In the genomic region with DNA sequence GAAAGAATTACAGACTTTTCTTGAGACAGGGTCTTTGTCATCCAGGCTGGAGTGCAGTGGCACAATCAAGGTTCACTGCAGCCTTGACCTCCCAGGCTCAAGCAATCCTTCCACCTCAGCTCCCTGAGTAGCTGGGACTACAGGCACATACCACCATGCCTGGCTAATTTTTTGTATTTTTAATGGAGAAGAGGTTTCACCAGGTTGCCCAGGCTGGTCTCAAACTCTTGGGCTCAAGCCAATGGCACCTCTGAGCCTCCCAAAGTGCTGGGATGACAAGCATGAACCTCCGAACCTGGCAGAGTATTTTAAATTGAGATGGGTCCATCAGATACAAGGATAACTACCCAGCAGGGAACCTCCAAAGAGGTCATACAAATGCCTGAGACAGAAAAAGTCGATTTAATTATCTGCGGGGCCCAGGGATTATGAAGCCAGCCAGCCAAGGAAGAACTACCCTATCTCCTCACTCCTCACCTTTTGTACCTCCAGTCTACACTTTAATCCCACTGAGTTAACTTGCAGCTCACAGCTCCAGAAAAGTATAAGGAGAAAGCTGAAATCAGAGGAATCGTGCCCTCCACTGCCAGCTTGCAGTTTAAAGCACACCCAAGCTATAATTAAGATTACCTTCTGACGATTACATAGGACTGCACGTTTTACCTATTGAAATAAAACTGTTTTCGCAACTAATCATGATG, we compare ENCODE assay signal across 16 cellular contexts. TPM values are rescaled to one million over a fixed set of nuclear protein-coding genes. Genes with fewer than 3 reads are reported as not detected.
DNase-seq lines count a peak whose midpoint lies in the region; ATAC-seq and TF ChIP-seq lines count a peak whose summit lies in the region.
"Had no signal": no experiment of that assay in that cellular context is flagged by ENCODE, and none has a peak within 500 bp of the region (broad histone marks: within the 10 kb centered on the region; RNA-seq: fewer than 3 reads in every experiment).

No MANE protein-coding gene starts in this region.

- peaks cover 61% of the 10 kb centered on the region for H3K36me3 Mint-ChIP-seq in activated CD4-positive, alpha-beta T cell treated with anti-CD3 and anti-CD28 coated beads, Interleukin-2, amount 10 ng/mL, durations not matched to agents 24 days and 14 days (ENCODE audit: low read depth)
- H3K36me3 Mint-ChIP-seq in nephron progenitor cell (ENCODE audit: low read depth), result peaks cover 79% of the 10 kb centered on the region

- peaks cover 30% of the 10 kb centered on the region for H3K4me1 Mint-ChIP-seq in activated CD4-positive, alpha-beta T cell treated with anti-CD3 and anti-CD28 coated beads, Interleukin-2, amount 10 ng/mL, durations not matched to agents 24 days and 14 days
- peaks cover 37% of the 10 kb centered on the region for H3K4me1 Mint-ChIP-seq in nephron progenitor cell

- no peaks in the 10 kb centered on the region for H3K9me3 Mint-ChIP-seq in activated CD4-positive, alpha-beta T cell treated with anti-CD3 and anti-CD28 coated beads, Interleukin-2, amount 10 ng/mL, durations not matched to agents 24 days and 14 days
- no peaks in the 10 kb centered on the region for H3K9me3 Mint-ChIP-seq in nephron progenitor cell
- H3K9me3 Mint-ChIP-seq: activated T-cell treated with anti-CD3 and anti-CD28 coated beads, Interleukin-2, amount 50 U/mL, for 72 hours; mesothelial cell of epicardium had no signal

- H3K27me3 ChIP-seq in RWPE2 (ENCODE audit: insufficient read depth, poor library complexity, severe bottlenecking), result no peaks in the 10 kb centered on the region
- H3K27me3 ChIP-seq: uterus had no signal

- H3K9me3 ChIP-seq in RWPE2 (ENCODE audit: severe bottlenecking), result no peaks in the 10 kb centered on the region
- H3K9me3 ChIP-seq: uterus had no signal

- no peak for ATAC-seq in RWPE2 (ENCODE audit: low read depth)
- no peak for ATAC-seq in HG03108 (IDR thresholded peaks at IDR 0.05; ENCODE audit: unreplicated experiment)
- no peak for ATAC-seq in omental fat pad (ENCODE audit: low FRiP score)
- ATAC-seq: activated T-cell treated with anti-CD3 and anti-CD28 coated beads, Interleukin-2, amount 50 U/mL, for 72 hours had no signal

- intact Hi-C loops in activated CD4-positive, alpha-beta T cell treated with anti-CD3 and anti-CD28 coated beads, Interleukin-2, amount 10 ng/mL, durations not matched to agents 24 days and 14 days (cut with micrococcal nuclease), result no loop called here

- no peaks in the 10 kb centered on the region for H3K27me3 Mint-ChIP-seq in activated CD4-positive, alpha-beta T cell treated with anti-CD3 and anti-CD28 coated beads, Interleukin-2, amount 10 ng/mL, durations not matched to agents 24 days and 14 days
- H3K27me3 Mint-ChIP-seq in nephron progenitor cell (ENCODE audit: low read depth, poor library complexity), result no peaks in the 10 kb centered on the region

- no peak for DNase-seq in activated CD4-positive, alpha-beta T cell treated with anti-CD3 and anti-CD28 coated beads, Interleukin-2, amount 10 ng/mL, durations not matched to agents 24 days and 14 days
- no peak for DNase-seq in activated CD4-positive, alpha-beta T cell treated with anti-CD3 and anti-CD28 coated beads for 48 hours
- DNase-seq in RWPE2 (ENCODE audit: low spot score) (no peak), nephron progenitor cell (no peak), omental fat pad (ENCODE audit: low spot score) (no peak)
- DNase-seq: activated CD4-positive, alpha-beta T cell treated with anti-CD3 and anti-CD28 coated beads for 4 hours; activated T-cell treated with anti-CD3 and anti-CD28 coated beads, Interleukin-2, amount 50 U/mL, for 72 hours; amygdala; glutamatergic neuron; islet precursor cell; NCI-H2029 treated with DMSO at 0.1 percent for 48 hours; NCI-H526; stimulated activated CD4-positive, alpha-beta T cell treated with anti-CD3 and anti-CD28 coated beads, Interleukin-4, amount 100 ng/mL, for 4 hours; uterus had no signal

- peak overlapping the region; percentile 20 for H3K27ac Mint-ChIP-seq in activated CD4-positive, alpha-beta T cell treated with anti-CD3 and anti-CD28 coated beads, Interleukin-2, amount 10 ng/mL, durations not matched to agents 24 days and 14 days
- peak overlapping the region; percentile 43 for H3K27ac Mint-ChIP-seq in nephron progenitor cell

- no peak overlapping the region for H3K4me3 Mint-ChIP-seq in activated CD4-positive, alpha-beta T cell treated with anti-CD3 and anti-CD28 coated beads, Interleukin-2, amount 10 ng/mL, durations not matched to agents 24 days and 14 days
- no peak overlapping the region for H3K4me3 Mint-ChIP-seq in nephron progenitor cell
- H3K4me3 Mint-ChIP-seq: activated T-cell treated with anti-CD3 and anti-CD28 coated beads, Interleukin-2, amount 50 U/mL, for 72 hours; mesothelial cell of epicardium had no signal

- H3K36me3 ChIP-seq in RWPE2 (ENCODE audit: low read depth), result peaks cover 77% of the 10 kb centered on the region
- H3K36me3 ChIP-seq: uterus had no signal

- no peaks in the 10 kb centered on the region for H3K4me1 ChIP-seq in RWPE2 (ENCODE audit: insufficient read depth, poor library complexity, severe bottlenecking)
- H3K4me1 ChIP-seq: uterus had no signal

- peak overlapping the region; percentile 2 for H3K27ac ChIP-seq in RWPE2 (ENCODE audit: poor library complexity, severe bottlenecking)
- H3K27ac ChIP-seq: uterus had no signal

- H3K4me3 ChIP-seq in RWPE2 (ENCODE audit: severe bottlenecking), result no peak overlapping the region
- H3K4me3 ChIP-seq: uterus had no signal

- TF ChIP-seq CTCF in RWPE2 (IDR thresholded peaks at IDR 0.05; ENCODE audit: poor library complexity, severe bottlenecking) (no peak), nephron progenitor cell (IDR thresholded peaks at IDR 0.05) (no peak), omental fat pad (IDR thresholded peaks at IDR 0.05) (no peak)

RNA-seq across cellular contexts. Expression of a gene that starts 8.1 kb away (rescaled TPM):
- total RNA-seq in activated CD4-positive, alpha-beta T cell treated with anti-CD3 and anti-CD28 coated beads, Interleukin-2, amount 10 ng/mL, durations not matched to agents 24 days and 14 days, result 1,546 and 1,565 TPM in 2 replicates
- total RNA-seq in omental fat pad, result 100 to 1,000 TPM; 118 to 158 (median 149) TPM

RNA-seq across cellular contexts. Expression of a gene that starts 14.2 kb away (rescaled TPM):
- total RNA-seq in activated CD4-positive, alpha-beta T cell treated with anti-CD3 and anti-CD28 coated beads, Interleukin-2, amount 10 ng/mL, durations not matched to agents 24 days and 14 days, result 1.7 and 1.8 TPM in 2 replicates
- total RNA-seq in omental fat pad, result 10 to 100 TPM; 16.1 to 37.0 (median 21.6) TPM

RNA-seq across cellular contexts. Expression of a gene that starts 28.8 kb away (rescaled TPM):
- 44.8 and 49.1 TPM in 2 replicates for total RNA-seq in activated CD4-positive, alpha-beta T cell treated with anti-CD3 and anti-CD28 coated beads, Interleukin-2, amount 10 ng/mL, durations not matched to agents 24 days and 14 days
- 100 to 1,000 TPM in 1 of 4 donors, 10 to 100 TPM in 3; 67.1 to 120 (median 92.8) TPM for total RNA-seq in omental fat pad
